ENCODE assay signal across 31 cellular contexts in the genomic region with DNA sequence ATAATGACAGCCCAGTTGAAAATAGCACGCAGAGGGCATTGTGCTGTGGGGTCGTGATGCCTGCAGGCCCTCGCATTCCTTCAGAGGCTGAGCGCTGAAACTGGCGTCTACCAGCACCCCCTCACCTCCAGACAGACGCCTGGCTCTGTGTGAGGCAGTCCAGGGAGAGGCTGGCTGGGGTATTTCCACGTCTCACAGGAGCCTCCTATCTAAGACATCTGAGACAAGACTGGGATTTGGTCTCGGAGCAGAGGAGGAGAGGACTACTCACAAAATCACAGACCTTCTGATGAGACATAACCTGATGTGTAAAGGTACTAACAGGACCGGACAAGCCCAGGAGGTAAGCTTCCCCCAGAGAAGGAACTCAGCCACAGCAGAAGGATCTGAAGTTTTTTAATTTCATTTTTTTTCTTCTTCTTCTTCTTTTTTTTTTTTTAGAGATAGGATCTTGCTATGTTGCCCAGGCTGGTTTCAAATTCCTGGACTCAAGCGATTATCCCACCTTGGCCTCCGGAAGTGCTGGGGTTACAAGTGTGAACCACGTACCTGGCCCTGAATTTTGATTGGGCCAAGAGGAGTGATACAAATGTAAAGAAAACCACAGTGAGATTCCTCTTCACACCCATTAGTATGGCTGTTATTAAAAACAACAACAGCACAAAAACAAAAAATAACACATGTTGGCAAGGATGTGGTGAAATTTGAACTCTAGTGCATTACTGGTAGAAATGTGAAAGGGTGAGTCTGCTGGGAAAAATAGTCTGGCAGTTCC.
"Had no signal": no experiment of that assay in that cellular context is flagged by ENCODE, and none has a peak within 500 bp of the region (broad histone marks: within the 10 kb centered on the region; RNA-seq: fewer than 3 reads in every experiment).

No MANE protein-coding gene starts in this region.

- H3K4me2 ChIP-seq: KMS-11 had no signal

- ATAC-seq: activated CD8-positive, alpha-beta memory T cell treated with anti-CD3 and anti-CD28 coated beads, Interleukin-2, amount 10 ng/mL, durations not matched to agents 7 days and 5 days; activated naive CD4-positive, alpha-beta T cell treated with anti-CD3 and anti-CD28 coated beads, Interleukin-2, amount 50 U/mL, for 72 hours; activated naive CD8-positive, alpha-beta T cell treated with anti-CD3 and anti-CD28 coated beads, Interleukin-2, amount 50 U/mL, for 24 hours; activated T-cell treated with anti-CD3 and anti-CD28 coated beads, Interleukin-2, amount 50 U/mL, for 4 hours; body of pancreas; Panc1; Right ventricle myocardium inferior; T-cell had no signal

- H3K36me3 ChIP-seq: ascending aorta, MG63 had no signal

- H3K4me1 ChIP-seq: ascending aorta, body of pancreas had no signal

- H3K27ac Mint-ChIP-seq: activated B cell treated with CpG ODN at 0.5 μM for 24 hours; activated CD4-positive, alpha-beta T cell treated with anti-CD3 and anti-CD28 coated beads, Interleukin-2, amount 10 ng/mL, durations not matched to agents 24 days and 14 days; activated CD8-positive, alpha-beta memory T cell treated with anti-CD3 and anti-CD28 coated beads, Interleukin-2, amount 10 ng/mL, durations not matched to agents 7 days and 5 days; activated naive CD4-positive, alpha-beta T cell treated with anti-CD3 and anti-CD28 coated beads, Interleukin-2, amount 50 U/mL, for 72 hours; activated naive CD8-positive, alpha-beta T cell treated with anti-CD3 and anti-CD28 coated beads, Interleukin-2, amount 50 U/mL, for 24 hours; T-cell had no signal

- H3K9ac ChIP-seq: KMS-11 had no signal

- H3K9me3 ChIP-seq: ascending aorta, body of pancreas, MG63 had no signal

- H3K27me3 Mint-ChIP-seq: activated B cell treated with CpG ODN at 0.5 μM for 24 hours; activated CD4-positive, alpha-beta T cell treated with anti-CD3 and anti-CD28 coated beads, Interleukin-2, amount 10 ng/mL, durations not matched to agents 24 days and 14 days; activated CD8-positive, alpha-beta memory T cell treated with anti-CD3 and anti-CD28 coated beads, Interleukin-2, amount 10 ng/mL, durations not matched to agents 7 days and 5 days had no signal

- H3K27me3 ChIP-seq: ascending aorta, body of pancreas, MG63 had no signal

- DNase-seq: activated B cell treated with CpG ODN at 0.5 μM for 24 hours; activated CD4-positive, alpha-beta T cell treated with anti-CD3 and anti-CD28 coated beads for 1 hour; activated CD4-positive, alpha-beta T cell treated with anti-CD3 and anti-CD28 coated beads, Interleukin-2, amount 10 ng/mL, durations not matched to agents 24 days and 14 days; activated CD4-positive, alpha-beta T cell treated with anti-CD3 and anti-CD28 coated beads, Interleukin-2, amount 50 U/mL, for 48 hours; activated CD8-positive, alpha-beta memory T cell treated with anti-CD3 and anti-CD28 coated beads, Interleukin-2, amount 10 ng/mL, durations not matched to agents 7 days and 5 days; activated effector memory CD4-positive, alpha-beta T cell treated with anti-CD3 and anti-CD28 coated beads, Interleukin-2, amount 50 U/mL, for 16 hours; activated naive CD4-positive, alpha-beta T cell treated with Interleukin-2 at 50 U/mL for 16 hours; activated naive CD8-positive, alpha-beta T cell treated with anti-CD3 and anti-CD28 coated beads, Interleukin-2, amount 50 U/mL, for 24 hours; activated T-cell treated with anti-CD3 and anti-CD28 coated beads, Interleukin-2, amount 50 U/mL, for 4 hours; amniotic stem cell; body of pancreas; MG63; MV-4-11; NCI-H1105; NCI-H1436; NCI-H187; NCI-H2081; NCI-H510A treated with DMSO at 0.1 percent for 48 hours; NCI-H69; NK-92 treated with Interleukin-12 subunit alpha and Interleukin-12 subunit beta, amount 100 ng/mL, for 24 hours; OCI-M1; RPMI8226; T-cell; T-helper 2 cell; T1000 had no signal

- H3K4me1 Mint-ChIP-seq: activated B cell treated with CpG ODN at 0.5 μM for 24 hours; activated CD4-positive, alpha-beta T cell treated with anti-CD3 and anti-CD28 coated beads, Interleukin-2, amount 10 ng/mL, durations not matched to agents 24 days and 14 days; activated CD8-positive, alpha-beta memory T cell treated with anti-CD3 and anti-CD28 coated beads, Interleukin-2, amount 10 ng/mL, durations not matched to agents 7 days and 5 days; activated naive CD8-positive, alpha-beta T cell treated with anti-CD3 and anti-CD28 coated beads, Interleukin-2, amount 50 U/mL, for 24 hours; T-cell had no signal

- H3K27ac ChIP-seq: ascending aorta, body of pancreas, KMS-11, SK-N-MC had no signal

- H3K36me3 Mint-ChIP-seq: activated CD8-positive, alpha-beta memory T cell treated with anti-CD3 and anti-CD28 coated beads, Interleukin-2, amount 10 ng/mL, durations not matched to agents 7 days and 5 days; activated naive CD4-positive, alpha-beta T cell treated with anti-CD3 and anti-CD28 coated beads, Interleukin-2, amount 50 U/mL, for 72 hours; T-cell had no signal

- H3K9me3 Mint-ChIP-seq: activated B cell treated with CpG ODN at 0.5 μM for 24 hours; activated CD4-positive, alpha-beta T cell treated with anti-CD3 and anti-CD28 coated beads, Interleukin-2, amount 10 ng/mL, durations not matched to agents 24 days and 14 days; activated naive CD4-positive, alpha-beta T cell treated with anti-CD3 and anti-CD28 coated beads, Interleukin-2, amount 50 U/mL, for 72 hours; activated naive CD8-positive, alpha-beta T cell treated with anti-CD3 and anti-CD28 coated beads, Interleukin-2, amount 50 U/mL, for 24 hours; activated T-cell treated with anti-CD3 and anti-CD28 coated beads, Interleukin-2, amount 50 U/mL, for 4 hours; T-cell had no signal

- H3K4me3 ChIP-seq: ascending aorta, body of pancreas, MG63, SK-N-MC had no signal

- H3K4me3 Mint-ChIP-seq: activated B cell treated with CpG ODN at 0.5 μM for 24 hours; activated CD4-positive, alpha-beta T cell treated with anti-CD3 and anti-CD28 coated beads, Interleukin-2, amount 10 ng/mL, durations not matched to agents 24 days and 14 days; activated CD8-positive, alpha-beta memory T cell treated with anti-CD3 and anti-CD28 coated beads, Interleukin-2, amount 10 ng/mL, durations not matched to agents 7 days and 5 days; activated naive CD8-positive, alpha-beta T cell treated with anti-CD3 and anti-CD28 coated beads, Interleukin-2, amount 50 U/mL, for 24 hours; activated T-cell treated with anti-CD3 and anti-CD28 coated beads, Interleukin-2, amount 50 U/mL, for 4 hours; T-cell had no signal
